In the genomic region with DNA sequence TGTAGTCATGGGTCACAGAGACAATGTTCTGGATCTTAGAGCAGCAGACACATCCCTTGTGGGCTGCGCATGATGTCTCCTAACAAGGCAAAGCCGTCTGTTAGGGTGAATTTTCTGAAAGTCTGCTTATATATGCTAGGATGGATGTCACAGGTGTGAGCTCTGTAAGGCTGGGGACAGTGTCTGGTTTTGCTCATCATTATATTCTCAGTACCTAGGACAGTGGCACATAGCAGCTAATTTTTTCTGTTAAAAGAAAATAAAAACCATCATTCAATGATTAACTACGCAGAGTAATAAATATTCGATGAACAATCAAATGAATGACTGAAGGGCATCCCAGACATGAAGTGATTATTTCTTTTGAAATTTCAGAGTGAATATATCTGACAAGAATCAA, we compare ENCODE assay signal across 2 cellular contexts.
TF ChIP-seq lines count a peak whose summit lies in the region.

No MANE protein-coding gene starts in this region.

TF ChIP-seq in HCT116, 20 proteins besides CTCF, POLR2A, EP300 and RAD21:
- TF ChIP-seq, protein P1, sequence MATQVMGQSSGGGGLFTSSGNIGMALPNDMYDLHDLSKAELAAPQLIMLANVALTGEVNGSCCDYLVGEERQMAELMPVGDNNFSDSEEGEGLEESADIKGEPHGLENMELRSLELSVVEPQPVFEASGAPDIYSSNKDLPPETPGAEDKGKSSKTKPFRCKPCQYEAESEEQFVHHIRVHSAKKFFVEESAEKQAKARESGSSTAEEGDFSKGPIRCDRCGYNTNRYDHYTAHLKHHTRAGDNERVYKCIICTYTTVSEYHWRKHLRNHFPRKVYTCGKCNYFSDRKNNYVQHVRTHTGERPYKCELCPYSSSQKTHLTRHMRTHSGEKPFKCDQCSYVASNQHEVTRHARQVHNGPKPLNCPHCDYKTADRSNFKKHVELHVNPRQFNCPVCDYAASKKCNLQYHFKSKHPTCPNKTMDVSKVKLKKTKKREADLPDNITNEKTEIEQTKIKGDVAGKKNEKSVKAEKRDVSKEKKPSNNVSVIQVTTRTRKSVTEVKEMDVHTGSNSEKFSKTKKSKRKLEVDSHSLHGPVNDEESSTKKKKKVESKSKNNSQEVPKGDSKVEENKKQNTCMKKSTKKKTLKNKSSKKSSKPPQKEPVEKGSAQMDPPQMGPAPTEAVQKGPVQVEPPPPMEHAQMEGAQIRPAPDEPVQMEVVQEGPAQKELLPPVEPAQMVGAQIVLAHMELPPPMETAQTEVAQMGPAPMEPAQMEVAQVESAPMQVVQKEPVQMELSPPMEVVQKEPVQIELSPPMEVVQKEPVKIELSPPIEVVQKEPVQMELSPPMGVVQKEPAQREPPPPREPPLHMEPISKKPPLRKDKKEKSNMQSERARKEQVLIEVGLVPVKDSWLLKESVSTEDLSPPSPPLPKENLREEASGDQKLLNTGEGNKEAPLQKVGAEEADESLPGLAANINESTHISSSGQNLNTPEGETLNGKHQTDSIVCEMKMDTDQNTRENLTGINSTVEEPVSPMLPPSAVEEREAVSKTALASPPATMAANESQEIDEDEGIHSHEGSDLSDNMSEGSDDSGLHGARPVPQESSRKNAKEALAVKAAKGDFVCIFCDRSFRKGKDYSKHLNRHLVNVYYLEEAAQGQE (IDR thresholded peaks at IDR 0.05; ENCODE audit: low read depth), result peak; percentile 32
- TF ChIP-seq CEBPB (IDR thresholded peaks at IDR 0.05; ENCODE audit: low read depth), result no peak

TF ChIP-seq in SK-N-SH, 30 proteins besides CTCF, POLR2A, EP300 and RAD21 (continued from another document):
- TF ChIP-seq, protein P1 (IDR thresholded peaks at IDR 0.05; ENCODE audit: low read depth, low read length), result peak; percentile 84
